26 cellular contexts compared by ENCODE assay signal in the genomic region with DNA sequence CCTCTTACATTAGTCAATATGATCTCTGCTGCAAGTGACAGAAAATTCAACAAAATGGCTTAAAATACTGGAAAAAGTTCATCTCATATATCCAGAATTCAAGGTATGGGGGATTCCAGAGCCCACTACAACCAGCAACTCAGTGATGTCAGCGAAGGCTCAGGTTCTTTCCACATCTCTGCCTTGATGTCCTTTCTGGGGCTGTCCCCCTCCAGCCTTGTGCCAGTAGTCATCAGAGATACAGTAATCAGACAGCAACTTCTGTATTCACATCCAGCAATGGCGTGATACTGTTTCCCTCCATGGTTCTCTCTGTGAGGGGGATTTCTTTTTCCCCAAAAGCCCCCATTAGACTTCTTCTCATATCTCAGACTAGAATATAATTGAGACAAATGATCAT.
"Had no signal": no experiment of that assay in that cellular context is flagged by ENCODE, and none has a peak within 500 bp of the region (broad histone marks: within the 10 kb centered on the region; RNA-seq: fewer than 3 reads in every experiment).

No MANE protein-coding gene starts in this region.

- H3K27ac Mint-ChIP-seq: naive thymus-derived CD8-positive, alpha-beta T cell; natural killer cell treated with Interleukin-12 subunit alpha and Interleukin-12 subunit beta and Interleukin-15 and Interleukin-18, amount 100 ng/mL, for 72 hours; nephron progenitor cell; stimulated activated effector memory CD8-positive, alpha-beta T cell treated with anti-CD3 and anti-CD28 coated beads, Interleukin-12 subunit alpha, Interleukin-12 subunit beta, amount 100 ng/mL, for 72 hours; stimulated activated naive B cell treated with anti-CD40 and anti-IgM and Interleukin-4, amounts not matched to agents 10 μg/mL and 1 μg/mL and 100 μg/mL, for 72 hours had no signal

- H3K36me3 ChIP-seq: neutrophil, pancreas, prostate gland, right lobe of liver, sigmoid colon, stomach, thoracic aorta, thyroid gland, tibial nerve, upper lobe of left lung, vagina had no signal

- H3K9me3 Mint-ChIP-seq: naive thymus-derived CD8-positive, alpha-beta T cell; natural killer cell treated with Interleukin-12 subunit alpha and Interleukin-12 subunit beta and Interleukin-15 and Interleukin-18, amount 100 ng/mL, for 72 hours; nephron progenitor cell; neural crest cell; stimulated activated effector memory CD8-positive, alpha-beta T cell treated with anti-CD3 and anti-CD28 coated beads, Interleukin-12 subunit alpha, Interleukin-12 subunit beta, amount 100 ng/mL, for 72 hours; stimulated activated naive B cell treated with anti-CD40 and anti-IgM and Interleukin-4, amounts not matched to agents 10 μg/mL and 1 μg/mL and 100 μg/mL, for 72 hours had no signal

- H3K4me1 Mint-ChIP-seq: naive thymus-derived CD8-positive, alpha-beta T cell; stimulated activated effector memory CD8-positive, alpha-beta T cell treated with anti-CD3 and anti-CD28 coated beads, Interleukin-12 subunit alpha, Interleukin-12 subunit beta, amount 100 ng/mL, for 72 hours; stimulated activated naive B cell treated with anti-CD40 and anti-IgM and Interleukin-4, amounts not matched to agents 10 μg/mL and 1 μg/mL and 100 μg/mL, for 72 hours had no signal

- ATAC-seq: naive thymus-derived CD8-positive, alpha-beta T cell; natural killer cell treated with Interleukin-12 subunit alpha and Interleukin-12 subunit beta and Interleukin-15 and Interleukin-18, amount 100 ng/mL, for 72 hours; pancreas; right cardiac atrium; right lobe of liver; stimulated activated effector memory CD8-positive, alpha-beta T cell treated with anti-CD3 and anti-CD28 coated beads, Interleukin-12 subunit alpha, Interleukin-12 subunit beta, amount 100 ng/mL, for 72 hours; stimulated activated naive B cell treated with anti-CD40 and anti-IgM and Interleukin-4, amounts not matched to agents 10 μg/mL and 1 μg/mL and 100 μg/mL, for 72 hours had no signal

- H3K4me3 ChIP-seq: pancreas, prostate gland, right lobe of liver, sigmoid colon, stomach, thoracic aorta, thyroid gland, tibial nerve, upper lobe of left lung, vagina had no signal

- H3K4me3 Mint-ChIP-seq: naive thymus-derived CD8-positive, alpha-beta T cell; natural killer cell treated with Interleukin-12 subunit alpha and Interleukin-12 subunit beta and Interleukin-15 and Interleukin-18, amount 100 ng/mL, for 72 hours; nephron progenitor cell; neural crest cell; stimulated activated effector memory CD8-positive, alpha-beta T cell treated with anti-CD3 and anti-CD28 coated beads, Interleukin-12 subunit alpha, Interleukin-12 subunit beta, amount 100 ng/mL, for 72 hours; stimulated activated naive B cell treated with anti-CD40 and anti-IgM and Interleukin-4, amounts not matched to agents 10 μg/mL and 1 μg/mL and 100 μg/mL, for 72 hours had no signal

- H3K4me1 ChIP-seq: pancreas, prostate gland, right lobe of liver, sigmoid colon, stomach, thyroid gland, tibial nerve, upper lobe of left lung, vagina had no signal

- DNase-seq: naive thymus-derived CD8-positive, alpha-beta T cell; nephron progenitor cell; nucleus accumbens; pancreas; right cardiac atrium; right lobe of liver; sigmoid colon; small intestine; stimulated activated CD4-positive, alpha-beta T cell treated with anti-CD3 and anti-CD28 coated beads, Interleukin-15, amount 100 ng/mL, for 24 hours; stimulated activated CD4-positive, alpha-beta T cell treated with anti-CD3 and anti-CD28 coated beads, Interleukin-2, amount 100 ng/mL, for 24 hours; stimulated activated CD4-positive, alpha-beta T cell treated with anti-CD3 and anti-CD28 coated beads, Interleukin-2, amount 100 ng/mL, for 48 hours; stimulated activated CD4-positive, alpha-beta T cell treated with anti-CD3 and anti-CD28 coated beads, Interleukin-4, amount 100 ng/mL, for 24 hours; stimulated activated naive B cell treated with anti-CD40 and anti-IgM and Interleukin-4, amounts not matched to agents 10 μg/mL and 1 μg/mL and 100 μg/mL, for 72 hours; stimulated activated naive CD4-positive, alpha-beta T cell treated with Interleukin-2 at 50 U/mL for 16 hours; stomach; thyroid gland; trophoblast cell; upper lobe of left lung had no signal

- H3K9me3 ChIP-seq: neutrophil, pancreas, prostate gland, right lobe of liver, sigmoid colon, stomach, thoracic aorta, thyroid gland, tibial nerve, upper lobe of left lung, vagina had no signal

- H3K36me3 Mint-ChIP-seq: naive thymus-derived CD8-positive, alpha-beta T cell; natural killer cell treated with Interleukin-12 subunit alpha and Interleukin-12 subunit beta and Interleukin-15 and Interleukin-18, amount 100 ng/mL, for 72 hours; stimulated activated effector memory CD8-positive, alpha-beta T cell treated with anti-CD3 and anti-CD28 coated beads, Interleukin-12 subunit alpha, Interleukin-12 subunit beta, amount 100 ng/mL, for 72 hours; stimulated activated naive B cell treated with anti-CD40 and anti-IgM and Interleukin-4, amounts not matched to agents 10 μg/mL and 1 μg/mL and 100 μg/mL, for 72 hours had no signal

- H3K27me3 ChIP-seq: neutrophil, right lobe of liver, sigmoid colon, thyroid gland, tibial nerve, upper lobe of left lung, vagina had no signal

- H3K27ac ChIP-seq: neutrophil, pancreas, prostate gland, right lobe of liver, sigmoid colon, stomach, thoracic aorta, thyroid gland, tibial nerve, upper lobe of left lung, vagina had no signal
